ENCODE assay signal across 10 cellular contexts in genomic region chr17:79036609-79037008, GRCh38. TPM values are rescaled to one million over a fixed set of nuclear protein-coding genes. Genes with fewer than 3 reads are reported as not detected.
A peak's percentile ranks its signal among the peaks of the same experiment; 100 is the strongest.
DNase-seq lines count a peak whose midpoint lies in the region; ATAC-seq and TF ChIP-seq lines count a peak whose summit lies in the region.
"Had no signal": no experiment of that assay in that cellular context is flagged by ENCODE, and none has a peak within 500 bp of the region (broad histone marks: within the 10 kb centered on the region; RNA-seq: fewer than 3 reads in every experiment).

No MANE protein-coding gene starts in this region.

- no peaks in the 10 kb centered on the region for H3K36me3 ChIP-seq in MM.1S (replicated peaks; ENCODE audit: insufficient read depth, low read length)

- no peak for ATAC-seq in GM21526 (IDR thresholded peaks at IDR 0.05; ENCODE audit: low FRiP score, unreplicated experiment)
- ATAC-seq in HG03039 (IDR thresholded peaks at IDR 0.05; ENCODE audit: unreplicated experiment): no peak
- ATAC-seq: activated CD8-positive, alpha-beta memory T cell treated with anti-CD3 and anti-CD28 coated beads, Interleukin-2, amount 10 ng/mL, durations not matched to agents 7 days and 5 days had no signal

- H3K9me2 ChIP-seq in MM.1S (replicated peaks; ENCODE audit: insufficient read depth, low read length): no peaks in the 10 kb centered on the region

- peak; percentile 91 for DNase-seq in EL
- DNase-seq in RKO (ENCODE audit: low spot score): peak; percentile 63
- peak; percentile 95 for DNase-seq in fibroblast of peridontal ligament (ENCODE audit: extremely low read depth)
- DNase-seq in renal cortical epithelial cell (ENCODE audit: low read depth): peak; percentile 96
- DNase-seq in GM19238 (ENCODE audit: insufficient read length, low spot score): no peak
- no peak for DNase-seq in MM.1S
- DNase-seq: activated CD8-positive, alpha-beta memory T cell treated with anti-CD3 and anti-CD28 coated beads, Interleukin-2, amount 10 ng/mL, durations not matched to agents 7 days and 5 days; NCI-H526 had no signal

- H3K9me3 ChIP-seq in MM.1S (replicated peaks; ENCODE audit: insufficient read depth, low read length): no peaks in the 10 kb centered on the region

- H3F3A ChIP-seq in MM.1S (ENCODE audit: insufficient read depth, low read length): no peaks in the 10 kb centered on the region

- H3K9ac ChIP-seq in MM.1S (ENCODE audit: low read length): no peak overlapping the region

- H3K4me1 ChIP-seq in MM.1S (ENCODE audit: low read length): no peaks in the 10 kb centered on the region

- TF ChIP-seq CTCF in MM.1S (IDR thresholded peaks at IDR 0.05; ENCODE audit: low read length): no peak

- H2AFZ ChIP-seq in MM.1S (ENCODE audit: low read length): no peak overlapping the region

- H4K20me1 ChIP-seq in MM.1S (ENCODE audit: insufficient read depth, low read length): no peaks in the 10 kb centered on the region

- no peaks in the 10 kb centered on the region for H3K79me2 ChIP-seq in MM.1S (ENCODE audit: low read length)

- H3K4me2 ChIP-seq in MM.1S (ENCODE audit: low read depth, low read length): no peak overlapping the region

- H3K27ac ChIP-seq in MM.1S (ENCODE audit: low read length): no peak overlapping the region

- no peak overlapping the region for H3K4me3 ChIP-seq in MM.1S (ENCODE audit: low read length)

- H3K27me3 ChIP-seq in MM.1S (replicated peaks; ENCODE audit: insufficient read depth, low read length): peaks cover 86% of the 10 kb centered on the region

RNA-seq across cellular contexts. Expression of gene C1QTNF1, which starts 12.6 kb away (rescaled TPM):
- total RNA-seq in renal cortical epithelial cell: 26.1 and 34.9 TPM in 2 replicates
- total RNA-seq: activated CD8-positive, alpha-beta memory T cell treated with anti-CD3 and anti-CD28 coated beads, Interleukin-2, amount 10 ng/mL, durations not matched to agents 7 days and 5 days had no signal

RNA-seq across cellular contexts. Expression of gene CANT1, which starts 27.0 kb away (rescaled TPM):
- 52.3 and 84.5 TPM in 2 replicates for total RNA-seq in renal cortical epithelial cell

RNA-seq across cellular contexts. Expression of gene ENGASE, which starts 38.0 kb away (rescaled TPM):
- total RNA-seq in renal cortical epithelial cell: 4.3 and 18.1 TPM in 2 replicates

RNA-seq across cellular contexts. Expression of gene LGALS3BP, which starts 56.9 kb away (rescaled TPM):
- 390 and 548 TPM in 2 replicates for total RNA-seq in renal cortical epithelial cell

Comparison
In these comparisons a context has a peak if more than half of its experiments do, and no peak if none do; other contexts are left out.
1. DNase-seq: peak in EL (single experiment), RKO (single experiment), fibroblast of peridontal ligament (single experiment) and renal cortical epithelial cell (single experiment); none in GM19238 (single experiment) and MM.1S (single experiment).